8 cellular contexts compared by ENCODE assay signal in the genomic region with DNA sequence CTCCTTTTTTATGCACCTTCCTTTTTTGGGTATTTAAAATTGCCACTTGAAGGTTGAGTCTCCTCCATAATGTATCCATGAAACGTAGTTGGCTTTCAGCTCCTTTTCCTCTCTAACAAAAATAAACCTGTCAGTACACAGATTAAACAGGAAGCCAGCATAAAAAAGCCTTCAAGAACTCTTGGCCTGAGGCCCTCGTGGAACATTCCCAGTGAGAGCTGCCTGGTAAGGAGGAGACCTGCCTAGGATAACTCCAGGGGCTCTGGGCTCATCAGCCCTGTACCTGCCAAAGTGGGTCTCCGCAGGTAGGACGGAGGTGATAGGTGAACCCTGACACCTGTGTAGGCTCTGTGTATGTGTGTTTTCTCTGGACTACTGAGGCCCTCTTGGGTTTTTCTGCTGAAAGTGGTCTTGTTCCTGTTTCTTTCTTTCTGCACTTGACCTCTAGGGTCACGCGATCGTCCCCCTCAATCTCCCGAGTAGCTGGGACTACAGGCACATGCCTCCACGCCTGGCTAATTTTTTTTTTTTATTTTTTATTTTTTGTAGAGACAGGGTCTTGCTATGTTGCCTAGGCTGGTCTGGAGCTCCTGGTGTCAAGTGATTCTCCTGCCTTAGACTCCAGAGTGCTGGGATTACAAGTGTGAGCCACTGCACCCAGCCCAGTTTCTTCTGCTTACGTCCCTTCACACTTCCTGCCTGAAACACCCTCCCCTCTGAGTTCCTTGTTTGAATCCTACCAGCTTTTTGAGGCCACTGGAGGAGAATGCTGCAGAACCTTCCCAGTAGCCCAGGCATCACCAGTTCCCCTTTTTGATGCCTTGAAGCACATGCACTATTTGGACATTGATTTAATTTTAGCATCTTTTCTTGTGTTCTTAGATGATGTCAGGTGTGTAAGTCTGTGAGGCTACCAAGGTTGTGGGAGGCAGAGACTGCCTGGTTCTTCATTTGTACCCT.
DNase-seq lines count a peak whose midpoint lies in the region; ATAC-seq and TF ChIP-seq lines count a peak whose summit lies in the region.

No MANE protein-coding gene starts in this region.

- H3K27me3 Mint-ChIP-seq in stimulated activated memory B cell treated with anti-CD40 and anti-IgM and Interleukin-4, amounts not matched to agents 10 μg/mL and 1 μg/mL and 100 μg/mL, for 72 hours, result no peaks in the 10 kb centered on the region

- peaks cover 8% of the 10 kb centered on the region for H3K36me3 Mint-ChIP-seq in stimulated activated memory B cell treated with anti-CD40 and anti-IgM and Interleukin-4, amounts not matched to agents 10 μg/mL and 1 μg/mL and 100 μg/mL, for 72 hours

- H3K4me1 Mint-ChIP-seq in stimulated activated memory B cell treated with anti-CD40 and anti-IgM and Interleukin-4, amounts not matched to agents 10 μg/mL and 1 μg/mL and 100 μg/mL, for 72 hours, result peaks cover 93% of the 10 kb centered on the region

- peak overlapping the region; percentile 60 for H3K4me3 Mint-ChIP-seq in stimulated activated memory B cell treated with anti-CD40 and anti-IgM and Interleukin-4, amounts not matched to agents 10 μg/mL and 1 μg/mL and 100 μg/mL, for 72 hours

- peaks cover 3% of the 10 kb centered on the region for H3K9me3 Mint-ChIP-seq in stimulated activated memory B cell treated with anti-CD40 and anti-IgM and Interleukin-4, amounts not matched to agents 10 μg/mL and 1 μg/mL and 100 μg/mL, for 72 hours

- ATAC-seq in GM19351 (IDR thresholded peaks at IDR 0.05; ENCODE audit: unreplicated experiment) (peak; percentile 37), GM18870 (IDR thresholded peaks at IDR 0.05; ENCODE audit: unreplicated experiment) (no peak), HG02571 (IDR thresholded peaks at IDR 0.05; ENCODE audit: unreplicated experiment) (no peak)
- ATAC-seq in stimulated activated memory B cell treated with anti-CD40 and anti-IgM and Interleukin-4, amounts not matched to agents 10 μg/mL and 1 μg/mL and 100 μg/mL, for 72 hours, result peak; percentile 75

- TF ChIP-seq CTCF in foreskin fibroblast (IDR thresholded peaks at IDR 0.05; ENCODE audit: low read depth, low read length), result no peak

- H3K27ac Mint-ChIP-seq in stimulated activated memory B cell treated with anti-CD40 and anti-IgM and Interleukin-4, amounts not matched to agents 10 μg/mL and 1 μg/mL and 100 μg/mL, for 72 hours, result peak overlapping the region; percentile 95

- DNase-seq in SIG-M5 treated with dmso at 0.1 percent for 504 hours (lab: John Stamatoyannopoulos, UW; ENCODE audit: unreplicated experiment) (peak; percentile 97), foreskin fibroblast (peak; percentile 24 to 55)
- DNase-seq in stimulated activated CD4-positive, alpha-beta T cell treated with anti-CD3 and anti-CD28 coated beads, Interleukin-2, amount 100 ng/mL, for 48 hours, result no peak
- DNase-seq in activated CD4-positive, alpha-beta T cell treated with anti-CD3 and anti-CD28 coated beads for 48 hours, result no peak

- H3K4me3 ChIP-seq in foreskin fibroblast (ENCODE audit: low read depth in 1 of 2, low read length in 2 of 2), result no peak overlapping the region

Comparison
In these comparisons a context has a peak if more than half of its experiments do, and no peak if none do; other contexts are left out.
1. ATAC-seq: peak in GM19351 (single experiment) and stimulated activated memory B cell treated with anti-CD40 and anti-IgM and Interleukin-4, amounts not matched to agents 10 μg/mL and 1 μg/mL and 100 μg/mL, for 72 hours (single experiment); none in GM18870 (single experiment) and HG02571 (single experiment).
2. DNase-seq: peak in SIG-M5 treated with dmso at 0.1 percent for 504 hours (single experiment) and foreskin fibroblast (2 of 2); none in stimulated activated CD4-positive, alpha-beta T cell treated with anti-CD3 and anti-CD28 coated beads, Interleukin-2, amount 100 ng/mL, for 48 hours (0 of 2) and activated CD4-positive, alpha-beta T cell treated with anti-CD3 and anti-CD28 coated beads for 48 hours (single experiment).